Comparison of ENCODE assay signal across 8 cellular contexts in genomic region chr10:132185601-132186487, GRCh38. TPM values are rescaled to one million over a fixed set of nuclear protein-coding genes. Genes with fewer than 3 reads are reported as not detected.
DNase-seq lines count a peak whose midpoint lies in the region; ATAC-seq and TF ChIP-seq lines count a peak whose summit lies in the region.

No MANE protein-coding gene starts in this region.

- H3K4me3 ChIP-seq in mucosa of descending colon = no peak overlapping the region
- H3K4me3 ChIP-seq in tibial artery = peak overlapping the region; percentile 24 to 48
- H3K4me3 ChIP-seq in SJCRH30 = no peak overlapping the region

- H3K36me3 ChIP-seq in mucosa of descending colon (ENCODE audit: low read depth) (no peaks in the 10 kb centered on the region), tibial artery (no peaks in the 10 kb centered on the region), SJCRH30 (no peaks in the 10 kb centered on the region)

- peak; percentile 75 for DNase-seq in activated CD4-positive, alpha-beta T cell treated with anti-CD3 and anti-CD28 coated beads for 48 hours
- DNase-seq in ecto neural progenitor cell (ENCODE audit: low spot score) (peak; percentile 77), mucosa of descending colon (peak; percentile 60 to 67 (median 67)), tibial artery (no peak), SJCRH30 (no peak)

- H3K9me3 ChIP-seq in mucosa of descending colon (no peaks in the 10 kb centered on the region), tibial artery (no peaks in the 10 kb centered on the region), SJCRH30 (replicated peaks) (no peaks in the 10 kb centered on the region)

- H3K4me1 ChIP-seq in mucosa of descending colon (ENCODE audit: low read depth) (peaks cover 13% of the 10 kb centered on the region), tibial artery (peaks cover 6 to 29% (median 24%) of the 10 kb centered on the region in 4 donors), SJCRH30 (no peaks in the 10 kb centered on the region)

- ATAC-seq in HG02981 (IDR thresholded peaks at IDR 0.05; ENCODE audit: unreplicated experiment) = peak; percentile 39
- peak; percentile 89 for ATAC-seq in mucosa of descending colon
- ATAC-seq in HG03108 (IDR thresholded peaks at IDR 0.05; ENCODE audit: unreplicated experiment) = no peak
- ATAC-seq in HG03025 (IDR thresholded peaks at IDR 0.05; ENCODE audit: low FRiP score, unreplicated experiment) = no peak

- H3K27me3 ChIP-seq in tibial artery (peaks cover 0 to 77% of the 10 kb centered on the region in 2 donors), SJCRH30 (no peaks in the 10 kb centered on the region)

- H3K27ac ChIP-seq in tibial artery = no peak overlapping the region
- H3K27ac ChIP-seq in SJCRH30 = no peak overlapping the region

- TF ChIP-seq CTCF in mucosa of descending colon (IDR thresholded peaks at IDR 0.05) = no peak
- no peak for TF ChIP-seq CTCF in tibial artery (IDR thresholded peaks at IDR 0.05)

- intact Hi-C loops in mucosa of descending colon (cut with DNase I, micrococcal nuclease) = no loop called here
- intact Hi-C loops in tibial artery (cut with DNase I; ENCODE audit: low total_unique reads) = no loop called here

RNA-seq across cellular contexts. Expression of gene DPYSL4, which starts 0.9 kb away (rescaled TPM):
- total RNA-seq in mucosa of descending colon = 1 to 10 TPM in 1 of 3 donors, under 1 TPM in 2; 0.46 to 1.3 (median 0.55) TPM
- not detected in 2 replicates for total RNA-seq in SJCRH30 (2014; rRNA removed; shearing (Covaris generic))

Comparison
In these comparisons a context has a peak if more than half of its experiments do, and no peak if none do; other contexts are left out.
1. ATAC-seq: peak in HG02981 (single experiment) and mucosa of descending colon (single experiment); none in HG03108 (single experiment) and HG03025 (single experiment).
2. DNase-seq: peak in activated CD4-positive, alpha-beta T cell treated with anti-CD3 and anti-CD28 coated beads for 48 hours (single experiment), ecto neural progenitor cell (single experiment) and mucosa of descending colon (3 of 3); none in tibial artery (0 of 2) and SJCRH30 (0 of 2).
3. H3K4me3 ChIP-seq: peak in tibial artery (2 of 2); none in mucosa of descending colon (single experiment) and SJCRH30 (single experiment).